ENCODE assay signal across 3 cellular contexts in genomic region chr16:2580818-2581217, GRCh38. TPM values are rescaled to one million over a fixed set of nuclear protein-coding genes. Genes with fewer than 3 reads are reported as not detected.
"Had no signal": no experiment of that assay in that cellular context is flagged by ENCODE, and none has a peak within 500 bp of the region (broad histone marks: within the 10 kb centered on the region; RNA-seq: fewer than 3 reads in every experiment).

No MANE protein-coding gene starts in this region.

RNA-seq across cellular contexts. Expression of gene CEMP1, which starts 49.6 kb away (rescaled TPM):
- total RNA-seq: GM23248, H7, HepG2 had no signal
- polyA plus RNA-seq: HepG2 had no signal
